8 cellular contexts compared by ENCODE assay signal in genomic region chr9:124320062-124320973, GRCh38.
DNase-seq lines count a peak whose midpoint lies in the region; ATAC-seq and TF ChIP-seq lines count a peak whose summit lies in the region.

No MANE protein-coding gene starts in this region.

- DNase-seq in CD14-positive monocyte (ENCODE audit: low spot score) = no peak
- DNase-seq in HAP-1 (ENCODE audit: low spot score in 2 of 2) = peak; percentile 55 to 87
- DNase-seq in NCI-H748 (lab: John Stamatoyannopoulos, UW; ENCODE audit: unreplicated experiment) = peak; percentile 77
- DNase-seq in activated T-cell treated with anti-CD3 and anti-CD28 coated beads for 24 hours (ENCODE audit: low read depth) = peak; percentile 7
- DNase-seq in fibroblast of the aortic adventitia (ENCODE audit: low read depth) = peak; percentile 74
- DNase-seq in neural crest cell (ENCODE audit: low read depth, low spot score) = peak; percentile 81
- DNase-seq in aorta = peak; percentile 73 to 85

- WGBS in aorta, 2 donors = 56 to 59% methylated on average over 17 of the region's 17 CpGs

- peak overlapping the region in 4 of 7 donors; percentile 23 to 73 (median 62) for H3K27ac Mint-ChIP-seq in CD14-positive monocyte
- H3K27ac Mint-ChIP-seq in neural crest cell (ENCODE audit: unreplicated experiment) = peak overlapping the region; percentile 67

- TF ChIP-seq CTCF in CD14-positive monocyte (IDR thresholded peaks at IDR 0.05) (peak; percentile 84), fibroblast of the aortic adventitia (IDR thresholded peaks at IDR 0.05; ENCODE audit: insufficient read depth, low read length) (peak; percentile 96), neural crest cell (conservative IDR thresholded peaks at IDR 0.05) (peak; percentile 83)

- H3K27ac ChIP-seq in aorta (ENCODE audit: low read depth in 1 of 2, low read length in 2 of 2) = no peak overlapping the region

- peaks cover 29% of the 10 kb centered on the region for H3K36me3 ChIP-seq in HAP-1 (replicated peaks)
- H3K36me3 ChIP-seq in aorta (ENCODE audit: control insufficient read depth in 1 of 2, insufficient read depth in 2 of 2, low read length in 1 of 2) = no peaks in the 10 kb centered on the region

- no peak overlapping the region for H3K4me3 ChIP-seq in HAP-1
- H3K4me3 ChIP-seq in fibroblast of the aortic adventitia (ENCODE audit: low read depth, low read length) = no peak overlapping the region
- H3K4me3 ChIP-seq in aorta (ENCODE audit: low read length in 2 of 2) = no peak overlapping the region

- H3K4me1 Mint-ChIP-seq in CD14-positive monocyte (peaks cover 31% of the 10 kb centered on the region), neural crest cell (peaks cover 6% of the 10 kb centered on the region)

- ATAC-seq in aorta (ENCODE audit: low FRiP score) = peak; percentile 78
- ATAC-seq in HG02852 (IDR thresholded peaks at IDR 0.05; ENCODE audit: unreplicated experiment) = no peak

- no peaks in the 10 kb centered on the region for H3K27me3 ChIP-seq in HAP-1 (ENCODE audit: low read depth)
- H3K27me3 ChIP-seq in aorta (ENCODE audit: control insufficient read depth in 1 of 2, insufficient read depth in 2 of 2, low read length in 1 of 2) = no peaks in the 10 kb centered on the region

- H3K9me3 Mint-ChIP-seq in CD14-positive monocyte = no peaks in the 10 kb centered on the region
- no peaks in the 10 kb centered on the region for H3K9me3 Mint-ChIP-seq in neural crest cell

- H3K4me3 Mint-ChIP-seq in CD14-positive monocyte (no peak overlapping the region), neural crest cell (peak overlapping the region; percentile 13)

- H3K9me3 ChIP-seq in HAP-1 = no peaks in the 10 kb centered on the region
- no peaks in the 10 kb centered on the region for H3K9me3 ChIP-seq in aorta (ENCODE audit: control insufficient read depth, low read length)

- in situ Hi-C loops in HAP-1 (cut with MboI; ENCODE audit: low sequenced_read_pairs) = loop anchor here (25.0 kb wide), 1 partner anchor 783 kb away; no protein-coding TSS in a partner anchor

- intact Hi-C loops in CD14-positive monocyte (cut with micrococcal nuclease) = loop anchor here (2.0 to 5.0 kb wide), 2 partner anchors 193 to 194 kb away; no protein-coding TSS in a partner anchor
- intact Hi-C loops in aorta (cut with DNase I) = loop anchor here in 1 of 2 donors (2.0 kb wide), 1 partner anchor 194 kb away; no protein-coding TSS in a partner anchor

- peaks cover 61 to 94% of the 10 kb centered on the region in 2 donors for H3K36me3 Mint-ChIP-seq in CD14-positive monocyte
- H3K36me3 Mint-ChIP-seq in neural crest cell (ENCODE audit: low read depth) = peaks cover 9% of the 10 kb centered on the region

- H3K4me1 ChIP-seq in HAP-1 = no peaks in the 10 kb centered on the region
- H3K4me1 ChIP-seq in aorta (ENCODE audit: control insufficient read depth in 1 of 2, insufficient read depth in 2 of 2, low read length in 2 of 2) = no peaks in the 10 kb centered on the region

- no peaks in the 10 kb centered on the region for H3K27me3 Mint-ChIP-seq in CD14-positive monocyte (ENCODE audit: low read depth in 3 of 3)
- H3K27me3 Mint-ChIP-seq in neural crest cell (ENCODE audit: low read depth) = no peaks in the 10 kb centered on the region
